ENCODE assay signal across 1 cellular context in genomic region chr7:77538186-77538907, GRCh38.
TF ChIP-seq lines count a peak whose summit lies in the region.

No MANE protein-coding gene starts in this region.

TF ChIP-seq in IMR-90, 13 proteins besides CTCF, POLR2A, EP300 and RAD21 (continued from another document):
- no peak for TF ChIP-seq NFE2L2 (IDR thresholded peaks at IDR 0.05; ENCODE audit: low read depth, low read length)
